8 cellular contexts compared by ENCODE assay signal in genomic region chr1:223712184-223712855, GRCh38. TPM values are rescaled to one million over a fixed set of nuclear protein-coding genes. Genes with fewer than 3 reads are reported as not detected.
A peak's percentile ranks its signal among the peaks of the same experiment; 100 is the strongest.
DNase-seq lines count a peak whose midpoint lies in the region; ATAC-seq and TF ChIP-seq lines count a peak whose summit lies in the region.

TSS of gene CAPN2 (plus strand) at chr1:223712539. CDS start at chr1:223712641, 102 bp downstream.

- H3K27me3 ChIP-seq in ectodermal cell (ENCODE audit: control insufficient read depth, insufficient read depth, low read length, poor library complexity, severe bottlenecking) (peaks cover 11% of the 10 kb centered on the region), liver (ENCODE audit: control insufficient read depth in 4 of 4, insufficient read depth in 4 of 4, low read length in 3 of 4) (no peaks in the 10 kb centered on the region)

- H3K9me3 ChIP-seq in ectodermal cell (ENCODE audit: control insufficient read depth, low read length) (no peaks in the 10 kb centered on the region), liver (ENCODE audit: control insufficient read depth in 4 of 4, low read length in 3 of 4) (no peaks in the 10 kb centered on the region)

- H3K4me1 ChIP-seq in ectodermal cell (ENCODE audit: control insufficient read depth, insufficient read depth, low read length) (peaks cover 10% of the 10 kb centered on the region), liver (ENCODE audit: control insufficient read depth in 4 of 4, insufficient read depth in 4 of 4, low read length in 3 of 4) (peaks cover 0 to 5% (median 2%) of the 10 kb centered on the region in 4 donors)

- ATAC-seq in HG02840 (IDR thresholded peaks at IDR 0.05; ENCODE audit: low FRiP score, unreplicated experiment), result peak; percentile 51

- peak within 1 kb of the TSS; percentile 31 to 63 for H3K9ac ChIP-seq in liver (ENCODE audit: low read depth in 1 of 2, low read length in 2 of 2)

- H3K27ac ChIP-seq in ectodermal cell (ENCODE audit: insufficient read depth, low read depth, low read length, poor library complexity, severe bottlenecking) (no peak within 1 kb of the TSS), liver (ENCODE audit: low read depth in 1 of 2, low read length in 2 of 2) (peak within 1 kb of the TSS; percentile 58 to 84)

- TF ChIP-seq CTCF in GM13977 (IDR thresholded peaks at IDR 0.05; ENCODE audit: extremely low read depth, insufficient read depth, missing control alignments), result peak; percentile 64
- TF ChIP-seq CTCF in liver (IDR thresholded peaks at IDR 0.05; ENCODE audit: low read depth, low read length, missing input control), result peak; percentile 78

- peak; percentile 70 to 77 for TF ChIP-seq RAD21 in liver (IDR thresholded peaks at IDR 0.05)

- 1% methylated on average over 76 of the region's 76 CpGs for WGBS in ectodermal cell, 2 experiments
- under 1% methylated on average over 76 of the region's 76 CpGs for WGBS in liver

- in situ Hi-C loops in GM13977 (cut with MboI; ENCODE audit: low pct_unique_long_range_greater_than_20kb, low sequenced_read_pairs, unreplicated experiment), result no loop called here

- H3K36me3 ChIP-seq in ectodermal cell (ENCODE audit: control insufficient read depth, insufficient read depth, low read length), result no peaks in the 10 kb centered on the region
- no peaks in the 10 kb centered on the region for H3K36me3 ChIP-seq in liver (ENCODE audit: control insufficient read depth in 4 of 4, insufficient read depth in 3 of 4, low read depth in 1 of 4, low read length in 3 of 4)

- H3K4me3 ChIP-seq in ectodermal cell (ENCODE audit: insufficient read depth, low read depth, low read length) (peak within 1 kb of the TSS; percentile 76), liver (ENCODE audit: low read depth in 1 of 3, low read length in 3 of 3) (peak within 1 kb of the TSS; percentile 67 to 77 (median 76))

- DNase-seq in 8988T, result peak; percentile 90
- DNase-seq in GM13977 (ENCODE audit: low spot score), result peak; percentile 81
- peak; percentile 70 for DNase-seq in NCI-H2196 (lab: John Stamatoyannopoulos, UW; ENCODE audit: unreplicated experiment)
- peak; percentile 54 for DNase-seq in activated CD4-positive, alpha-beta T cell treated with anti-CD3 and anti-CD28 coated beads, Interleukin-2, amount 50 U/mL, for 1 hour
- peak; percentile 28 to 57 for DNase-seq in stimulated activated CD4-positive, alpha-beta T cell treated with anti-CD3 and anti-CD28 coated beads, Interleukin-4, amount 100 ng/mL, for 4 hours

TF ChIP-seq in liver, 16 proteins besides CTCF, POLR2A, EP300 and RAD21:
- TF ChIP-seq EGR1 (IDR thresholded peaks at IDR 0.05; ENCODE audit: low read depth in 2 of 2) (no peak), NR2F2 (IDR thresholded peaks at IDR 0.05) (no peak), ATF3 (IDR thresholded peaks at IDR 0.05) (no peak), HNF4A (conservative IDR thresholded peaks at IDR 0.05) (no peak), ZBTB33 (IDR thresholded peaks at IDR 0.05) (no peak), JUND (IDR thresholded peaks at IDR 0.05) (no peak), HNF4G (IDR thresholded peaks at IDR 0.05) (no peak), RXRA (IDR thresholded peaks at IDR 0.05) (no peak), FOXA1 (IDR thresholded peaks at IDR 0.05) (no peak), GABPA (IDR thresholded peaks at IDR 0.05 in 1 of 2, conservative IDR thresholded peaks at IDR 0.05 in 1 of 2) (no peak)

RNA-seq across cellular contexts. Expression of gene CAPN2, which starts in this region (rescaled TPM):
- 75.2 TPM for polyA plus RNA-seq in ectodermal cell (2013, experiment 1 of 4)
- polyA plus RNA-seq in ectodermal cell (2013, experiment 2 of 4), result 74.8 TPM
- polyA plus RNA-seq in ectodermal cell (2013, experiment 3 of 4), result 67.2 TPM
- polyA plus RNA-seq in ectodermal cell (2013, experiment 4 of 4), result 75.5 TPM
- 10 to 100 TPM; 11.2 to 20.7 TPM for total RNA-seq in liver
- polyA plus RNA-seq in liver, result 10 to 100 TPM; 11.5 to 19.4 TPM
